In the genomic region with DNA sequence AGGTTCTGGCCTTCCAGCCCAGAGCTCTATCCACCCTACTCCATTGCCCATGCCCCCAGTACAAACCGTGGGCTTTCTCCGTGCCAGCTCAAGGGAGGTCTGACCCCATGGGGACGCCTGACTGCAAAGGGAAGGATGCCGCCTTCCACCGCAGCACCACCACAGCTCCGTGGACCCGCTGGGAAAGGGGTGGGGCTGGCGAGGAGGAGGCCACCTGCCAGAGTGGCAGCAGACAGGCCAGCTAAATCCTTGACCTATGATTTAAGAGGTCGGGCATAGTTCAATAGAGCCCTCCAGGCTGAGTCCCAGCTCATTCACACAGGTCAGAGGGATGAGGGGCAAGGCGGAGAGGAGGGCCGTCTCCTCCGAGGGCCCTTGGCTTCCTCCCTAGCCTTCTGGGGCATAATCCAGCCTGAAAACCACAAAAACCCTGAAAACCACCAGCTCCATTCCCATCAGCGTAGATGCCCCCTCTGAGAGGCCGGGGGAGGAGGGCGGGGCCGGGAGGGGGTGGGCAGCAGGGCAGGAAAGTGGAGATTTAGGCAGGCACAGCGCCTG, we compare ENCODE assay signal across 12 cellular contexts. TPM values are rescaled to one million over a fixed set of nuclear protein-coding genes. Genes with fewer than 3 reads are reported as not detected.
DNase-seq lines count a peak whose midpoint lies in the region; ATAC-seq and TF ChIP-seq lines count a peak whose summit lies in the region.
"Had no signal": no experiment of that assay in that cellular context is flagged by ENCODE, and none has a peak within 500 bp of the region (broad histone marks: within the 10 kb centered on the region; RNA-seq: fewer than 3 reads in every experiment).

No MANE protein-coding gene starts in this region.

- TF ChIP-seq POLR2A in testis (IDR thresholded peaks at IDR 0.05): no peak

- H3K4me3 Mint-ChIP-seq in activated T-cell treated with anti-CD3 and anti-CD28 coated beads, Interleukin-2, amount 50 U/mL, for 4 hours: peak overlapping the region; percentile 50

- no peak overlapping the region for H2BK5ac ChIP-seq in mesenchymal stem cell (ENCODE audit: low read depth, low read length, poor library complexity, severe bottlenecking)

- peaks cover 57% of the 10 kb centered on the region for H3K27me3 Mint-ChIP-seq in activated T-cell treated with anti-CD3 and anti-CD28 coated beads, Interleukin-2, amount 50 U/mL, for 4 hours (ENCODE audit: low read depth)

- H3K27me3 ChIP-seq in mesenchymal stem cell (ENCODE audit: control insufficient read depth in 1 of 2, insufficient read depth in 1 of 2, low read length in 2 of 2) (peaks cover 24 to 42% of the 10 kb centered on the region in 2 experiments), testis (no peaks in the 10 kb centered on the region)

- H3K9me3 Mint-ChIP-seq in activated T-cell treated with anti-CD3 and anti-CD28 coated beads, Interleukin-2, amount 50 U/mL, for 4 hours: no peaks in the 10 kb centered on the region

- in situ Hi-C loops in astrocyte of the spinal cord (cut with HindIII; ENCODE audit: low sequenced_read_pairs): no loop called here

- H2BK15ac ChIP-seq in mesenchymal stem cell (ENCODE audit: low read depth, poor library complexity, severe bottlenecking): no peak overlapping the region

- no peaks in the 10 kb centered on the region for H3K79me1 ChIP-seq in mesenchymal stem cell (replicated peaks; ENCODE audit: low read length, poor library complexity, severe bottlenecking)

- no peak for ATAC-seq in activated T-cell treated with anti-CD3 and anti-CD28 coated beads, Interleukin-2, amount 50 U/mL, for 4 hours

- POLR2A ChIA-PET in RWPE1 (lab: Yijun Ruan, JAX; ENCODE audit: low non-redundant PET): no interaction called here

- no peaks in the 10 kb centered on the region for H3K36me3 ChIP-seq in mesenchymal stem cell (ENCODE audit: control insufficient read depth in 1 of 2, insufficient read depth in 2 of 2, low read depth in 1 of 2, low read length in 2 of 2)
- no peaks in the 10 kb centered on the region for H3K36me3 ChIP-seq in testis (ENCODE audit: low read depth, missing control alignments)

- no peak overlapping the region for H2AK5ac ChIP-seq in mesenchymal stem cell (ENCODE audit: low read length, severe bottlenecking)

- peak overlapping the region; percentile 46 for H2BK120ac ChIP-seq in mesenchymal stem cell (ENCODE audit: low read depth, low read length)

- H3K27ac ChIP-seq in mesenchymal stem cell (ENCODE audit: low read length, poor library complexity, severe bottlenecking) (peak overlapping the region; percentile 4), testis (no peak overlapping the region), RWPE1 (no peak overlapping the region)
- H3K27ac ChIP-seq: epithelial cell of prostate had no signal

- no peak overlapping the region for H4K91ac ChIP-seq in mesenchymal stem cell (ENCODE audit: low read length)

- peak overlapping the region in 1 of 2 experiments; percentile 24 for H2BK12ac ChIP-seq in mesenchymal stem cell (ENCODE audit: low read length in 2 of 2)

- peak overlapping the region; percentile 44 to 47 for H3K18ac ChIP-seq in mesenchymal stem cell (ENCODE audit: low read depth in 1 of 2, low read length in 2 of 2)

- no peak overlapping the region for H2AFZ ChIP-seq in mesenchymal stem cell (ENCODE audit: low read depth, low read length)

- no peak for DNase-seq in activated T-cell treated with anti-CD3 and anti-CD28 coated beads, Interleukin-2, amount 50 U/mL, for 4 hours
- no peak for DNase-seq in activated T-cell treated with anti-CD3 and anti-CD28 coated beads, Interleukin-2, amount 50 U/mL, for 48 hours
- DNase-seq in astrocyte of the spinal cord (ENCODE audit: low read depth, low spot score) (no peak), mesenchymal stem cell (no peak), testis (no peak), NCI-H2029 (lab: John Stamatoyannopoulos, UW) (no peak), Ammon's horn (ENCODE audit: low spot score) (no peak), RWPE1 (ENCODE audit: low spot score) (no peak)
- DNase-seq: activated CD8-positive, alpha-beta memory T cell treated with anti-CD3 and anti-CD28 coated beads for 24 hours; SHP77 had no signal

- H3K4me2 ChIP-seq in mesenchymal stem cell (ENCODE audit: low read length, poor library complexity, severe bottlenecking): peak overlapping the region; percentile 88

- no peak overlapping the region for H3K14ac ChIP-seq in mesenchymal stem cell (ENCODE audit: low read length in 2 of 2)

- peak overlapping the region in 1 of 2 experiments; percentile 3 for H3K4ac ChIP-seq in mesenchymal stem cell (ENCODE audit: low read depth in 1 of 2, low read length in 2 of 2)

- no peaks in the 10 kb centered on the region for H3K9me3 ChIP-seq in mesenchymal stem cell (ENCODE audit: control insufficient read depth, low read length)
- H3K9me3 ChIP-seq in testis: no peaks in the 10 kb centered on the region

- CTCF ChIA-PET in RWPE1 (lab: Yijun Ruan, JAX): no interaction called here

- intact Hi-C loops in testis (cut with DNase I; ENCODE audit: low total_unique reads): no loop called here

- no peaks in the 10 kb centered on the region for H3K36me3 Mint-ChIP-seq in activated T-cell treated with anti-CD3 and anti-CD28 coated beads, Interleukin-2, amount 50 U/mL, for 4 hours (ENCODE audit: insufficient read depth)

- peaks cover 14% of the 10 kb centered on the region for H3K4me1 Mint-ChIP-seq in activated T-cell treated with anti-CD3 and anti-CD28 coated beads, Interleukin-2, amount 50 U/mL, for 4 hours (ENCODE audit: low read depth)

- H3K4me3 ChIP-seq in astrocyte of the spinal cord (ENCODE audit: low read depth, low read length): peak overlapping the region; percentile 30
- H3K4me3 ChIP-seq in mesenchymal stem cell (ENCODE audit: insufficient read depth in 1 of 2, low read depth in 1 of 2, low read length in 2 of 2): peak overlapping the region; percentile 46 to 63
- peak overlapping the region; percentile 4 to 32 for H3K4me3 ChIP-seq in testis

- TF ChIP-seq CTCF in astrocyte of the spinal cord (IDR thresholded peaks at IDR 0.05; ENCODE audit: low read depth, low read length) (no peak), testis (IDR thresholded peaks at IDR 0.05) (no peak), RWPE1 (conservative IDR thresholded peaks at IDR 0.05; ENCODE audit: low read depth) (no peak)

- peak overlapping the region; percentile 87 for H4K8ac ChIP-seq in mesenchymal stem cell (ENCODE audit: low read length)

- peaks cover 21% of the 10 kb centered on the region for H3K4me1 ChIP-seq in mesenchymal stem cell (ENCODE audit: control insufficient read depth, insufficient read depth, low read depth, low read length)
- H3K4me1 ChIP-seq in testis: peaks cover 1% of the 10 kb centered on the region

- WGBS in mesenchymal stem cell: 27% methylated on average over 12 of the region's 17 CpGs
- 33 to 46% methylated on average over 6 to 17 of the region's 17 CpGs for WGBS in testis, 2 donors

- H3K23ac ChIP-seq in mesenchymal stem cell (ENCODE audit: low read length in 2 of 2): no peak overlapping the region

- H3K9ac ChIP-seq in mesenchymal stem cell (ENCODE audit: low read length): peak overlapping the region; percentile 26

RNA-seq across cellular contexts. Expression of a gene that starts 14.9 kb away (rescaled TPM):
- under 1 TPM; 0.54 to 0.69 (median 0.58) TPM for total RNA-seq in activated T-cell treated with anti-CD3 and anti-CD28 coated beads, Interleukin-2, amount 50 U/mL, for 4 hours
- polyA plus RNA-seq in mesenchymal stem cell (2013, experiment 1 of 2): 0.62 TPM
- polyA plus RNA-seq in mesenchymal stem cell (2013, experiment 2 of 2): 0.71 TPM
- 1 to 10 TPM; 1.7 to 2.1 TPM for total RNA-seq in testis
- polyA plus RNA-seq in testis (ENCODE audit: insufficient read depth, low read depth, low replicate concordance): 1.1 TPM

RNA-seq across cellular contexts. Expression of a gene that starts 24.5 kb away (rescaled TPM):
- not detected for total RNA-seq in activated T-cell treated with anti-CD3 and anti-CD28 coated beads, Interleukin-2, amount 50 U/mL, for 4 hours
- 3.7 TPM for polyA plus RNA-seq in mesenchymal stem cell (2013, experiment 1 of 2)
- polyA plus RNA-seq in mesenchymal stem cell (2013, experiment 2 of 2): 3.2 TPM
- under 1 TPM in 1 of 2 donors, not detected in 1; 0.68 TPM for total RNA-seq in testis
- 0.25 TPM for polyA plus RNA-seq in testis (ENCODE audit: insufficient read depth, low read depth, low replicate concordance)
- total RNA-seq: myocyte had no signal

RNA-seq across cellular contexts. Expression of a gene that starts 43.9 kb away (rescaled TPM):
- total RNA-seq in activated T-cell treated with anti-CD3 and anti-CD28 coated beads, Interleukin-2, amount 50 U/mL, for 4 hours: under 1 TPM in 2 of 3 donors, not detected in 1; 0.08 to 0.29 TPM
- 158 TPM for polyA plus RNA-seq in mesenchymal stem cell (2013, experiment 1 of 2)
- polyA plus RNA-seq in mesenchymal stem cell (2013, experiment 2 of 2): 162 TPM
- total RNA-seq in testis: 1 to 10 TPM; 9.1 to 9.5 TPM
- polyA plus RNA-seq in testis (ENCODE audit: insufficient read depth, low read depth, low replicate concordance): 9.9 TPM

Comparison
In these comparisons a context has a peak if more than half of its experiments do, and no peak if none do; other contexts are left out.
1. RNA of a gene that starts 43.9 kb away (total RNA-seq): 9.1 to 9.5 TPM in testis; 0.08 to 0.29 TPM in activated T-cell treated with anti-CD3 and anti-CD28 coated beads, Interleukin-2, amount 50 U/mL, for 4 hours; every median in the first group is over 4 times any median in the second.
2. Peak in every context shown above with its lines, with median percentiles within 50 percentile points of each other: H3K4me3 ChIP-seq.